ENCODE assay signal across 8 cellular contexts in genomic region chr19:57320180-57321084, GRCh38. TPM values are rescaled to one million over a fixed set of nuclear protein-coding genes. Genes with fewer than 3 reads are reported as not detected.
DNase-seq lines count a peak whose midpoint lies in the region; ATAC-seq and TF ChIP-seq lines count a peak whose summit lies in the region.

ZNF543 (plus strand) TSS chr19:57320472; CDS start chr19:57320854, 382 bp downstream.

- WGBS in esophagus squamous epithelium, 2 donors, result 1% methylated on average over 12 to 39 of the region's 71 CpGs

- peaks cover 18% of the 10 kb centered on the region for H3K27me3 Mint-ChIP-seq in activated T-cell treated with anti-CD3 and anti-CD28 coated beads, Interleukin-2, amount 50 U/mL, for 72 hours (ENCODE audit: low read depth)

- H3K36me3 Mint-ChIP-seq in activated T-cell treated with anti-CD3 and anti-CD28 coated beads, Interleukin-2, amount 50 U/mL, for 72 hours (ENCODE audit: insufficient read depth in 2 of 2), result peaks cover 38 to 51% of the 10 kb centered on the region in 2 donors

- TF ChIP-seq POLR2A in esophagus squamous epithelium (IDR thresholded peaks at IDR 0.05), result peak in 3 of 4 donors; percentile 69 to 86 (median 84)

- peak; percentile 89 for DNase-seq in DMS79 treated with DMSO at 0.1 percent for 48 hours (lab: John Stamatoyannopoulos, UW)
- peak; percentile 94 for DNase-seq in KG1 (lab: John Stamatoyannopoulos, UW)
- DNase-seq in Panc1 (ENCODE audit: low read depth, low spot score), result peak; percentile 80
- peak; percentile 95 to 96 for DNase-seq in activated T-cell treated with anti-CD3 and anti-CD28 coated beads, Interleukin-2, amount 50 U/mL, for 72 hours
- DNase-seq in esophagus squamous epithelium (lab: John Stamatoyannopoulos, UW), result peak; percentile 67
- peak; percentile 89 for DNase-seq in stimulated activated CD8-positive, alpha-beta memory T cell treated with anti-CD3 and anti-CD28 coated beads, Interleukin-7, amount 100 ng/mL, for 24 hours (ENCODE audit: low read depth)

- BruUV-seq in Panc1 (replicated peaks; lab: Mats Ljungman, UMichigan), result no TSS peak

- POLR2A ChIA-PET in Panc1 (lab: Charles Lee), result interaction anchor here (0.6 kb wide), 2 partner anchors 50 to 1200 kb away, joined by 4 to 8 read pairs; no protein-coding TSS in a partner anchor

- peak within 1 kb of the TSS; percentile 97 for H3K27ac Mint-ChIP-seq in activated T-cell treated with anti-CD3 and anti-CD28 coated beads, Interleukin-2, amount 50 U/mL, for 72 hours

- H3K4me1 ChIP-seq in Panc1 (ENCODE audit: control insufficient read depth, insufficient read depth, low read length) (peaks cover 11% of the 10 kb centered on the region), esophagus squamous epithelium (peaks cover 0 to 30% (median 12%) of the 10 kb centered on the region in 3 donors), muscle layer of duodenum (ENCODE audit: control insufficient read depth in 1 of 2, insufficient read depth in 2 of 2, low read length in 2 of 2) (peaks cover 12 to 14% of the 10 kb centered on the region in 2 donors)

- in situ Hi-C loops in Panc1 (cut with HindIII; ENCODE audit: low pct_unique_long_range_greater_than_20kb, low sequenced_read_pairs), result no loop called here

- H3K36me3 ChIP-seq in Panc1 (ENCODE audit: control insufficient read depth, insufficient read depth, low read length), result peaks cover 5% of the 10 kb centered on the region
- H3K36me3 ChIP-seq in esophagus squamous epithelium, result peaks cover 0 to 28% (median 8%) of the 10 kb centered on the region in 3 donors
- H3K36me3 ChIP-seq in muscle layer of duodenum (ENCODE audit: control insufficient read depth in 1 of 2, insufficient read depth in 2 of 2, low read length in 2 of 2), result peaks cover 12 to 21% of the 10 kb centered on the region in 2 donors

- CTCF ChIA-PET in Panc1 (lab: Charles Lee), result interaction anchor here (0.6 kb wide), 1 partner anchor 1102 kb away, joined by 3 read pairs; no protein-coding TSS in a partner anchor

- H3K27ac ChIP-seq in Panc1 (ENCODE audit: low read length) (peak within 1 kb of the TSS; percentile 88), esophagus squamous epithelium (peak within 1 kb of the TSS; percentile 89 to 94 (median 92)), muscle layer of duodenum (ENCODE audit: low read length) (peak within 1 kb of the TSS; percentile 69)

- H3K4me1 Mint-ChIP-seq in activated T-cell treated with anti-CD3 and anti-CD28 coated beads, Interleukin-2, amount 50 U/mL, for 72 hours (ENCODE audit: low read depth), result peaks cover 28% of the 10 kb centered on the region

- intact Hi-C loops in Panc1 (cut with micrococcal nuclease; ENCODE audit: unreplicated experiment) (no loop called here), esophagus squamous epithelium (cut with DNase I) (no loop called here)

- H3K4me3 Mint-ChIP-seq in activated T-cell treated with anti-CD3 and anti-CD28 coated beads, Interleukin-2, amount 50 U/mL, for 72 hours, result peak within 1 kb of the TSS; percentile 82 to 92

- H3K27me3 ChIP-seq in Panc1 (ENCODE audit: control insufficient read depth, insufficient read depth, low read length) (peaks cover 3% of the 10 kb centered on the region; the same call in 1 of the 2 replicates), esophagus squamous epithelium (peaks cover 0 to 5% (median 0%) of the 10 kb centered on the region in 4 donors), muscle layer of duodenum (ENCODE audit: low read depth, low read length) (no peaks in the 10 kb centered on the region)

- H3K9me3 ChIP-seq in Panc1 (ENCODE audit: control insufficient read depth, insufficient read depth, low read depth, low read length), result no peaks in the 10 kb centered on the region
- H3K9me3 ChIP-seq in esophagus squamous epithelium, result no peaks in the 10 kb centered on the region
- peaks cover 3 to 27% of the 10 kb centered on the region in 2 donors for H3K9me3 ChIP-seq in muscle layer of duodenum (ENCODE audit: control insufficient read depth in 1 of 2, low read length in 2 of 2)

- H3K9me3 Mint-ChIP-seq in activated T-cell treated with anti-CD3 and anti-CD28 coated beads, Interleukin-2, amount 50 U/mL, for 72 hours, result peaks cover 7 to 19% of the 10 kb centered on the region in 2 donors

- TF ChIP-seq CTCF in Panc1 (IDR thresholded peaks at IDR 0.05) (no peak), esophagus squamous epithelium (IDR thresholded peaks at IDR 0.05) (peak in 1 of 6 experiments; percentile 5)

- H3K4me3 ChIP-seq in Panc1 (ENCODE audit: low read depth in 2 of 2, low read length in 2 of 2), result peak within 1 kb of the TSS; percentile 71 to 79
- H3K4me3 ChIP-seq in esophagus squamous epithelium, result peak within 1 kb of the TSS; percentile 61 to 93 (median 76)
- peak within 1 kb of the TSS; percentile 82 to 89 for H3K4me3 ChIP-seq in muscle layer of duodenum (ENCODE audit: low read depth in 1 of 2, low read length in 2 of 2)

- ATAC-seq in GM21737 (IDR thresholded peaks at IDR 0.05; ENCODE audit: unreplicated experiment) (peak; percentile 96), Panc1 (peak; percentile 100)
- ATAC-seq in activated T-cell treated with anti-CD3 and anti-CD28 coated beads, Interleukin-2, amount 50 U/mL, for 72 hours (replicated peaks in 1 of 2), result peak; percentile 98 to 99

RNA-seq across cellular contexts. Expression of gene ZNF543, which starts in this region (rescaled TPM):
- total RNA-seq in Panc1 (2021; ENCODE audit: unreplicated experiment) (10.8 TPM), esophagus squamous epithelium (10 to 100 TPM in 1 of 4 donors, 1 to 10 TPM in 3; 4.7 to 10.1 (median 8.4) TPM)
- 1.5 TPM for polyA plus RNA-seq in Panc1 (2012; ENCODE audit: insufficient read length)
- total RNA-seq in activated T-cell treated with anti-CD3 and anti-CD28 coated beads, Interleukin-2, amount 50 U/mL, for 72 hours, result 1 to 10 TPM; 8.4 to 9.0 TPM

Comparison
In these comparisons a context has a peak if more than half of its experiments do, and no peak if none do; other contexts are left out.
1. Peak in every context shown above with its lines: DNase-seq, ATAC-seq, H3K4me3 ChIP-seq and H3K27ac ChIP-seq.